23 cellular contexts compared by ENCODE assay signal in the genomic region with DNA sequence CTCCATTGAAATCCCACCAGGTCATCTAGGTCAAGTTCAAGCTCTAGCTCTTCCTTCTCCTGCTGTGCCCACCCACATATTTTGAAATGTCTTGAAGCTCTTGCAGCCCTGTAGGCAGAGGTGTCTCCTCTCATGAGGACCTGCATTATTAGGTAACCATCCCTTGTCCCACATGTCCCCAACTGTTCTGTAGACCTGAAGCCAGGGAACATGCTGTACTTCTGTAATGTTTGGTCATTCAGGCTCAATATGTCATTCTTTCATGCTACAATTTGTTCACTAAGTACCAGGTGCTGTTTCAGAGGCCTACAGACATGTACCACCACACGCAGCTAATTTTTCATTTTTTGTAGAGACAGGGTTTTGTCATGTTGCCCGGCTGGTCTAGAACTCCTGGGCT. TPM values are rescaled to one million over a fixed set of nuclear protein-coding genes. Genes with fewer than 3 reads are reported as not detected.
DNase-seq lines count a peak whose midpoint lies in the region; ATAC-seq, FAIRE-seq and TF ChIP-seq lines count a peak whose summit lies in the region.
"Had no signal": no experiment of that assay in that cellular context is flagged by ENCODE, and none has a peak within 500 bp of the region (broad histone marks: within the 10 kb centered on the region; RNA-seq: fewer than 3 reads in every experiment).

No MANE protein-coding gene starts in this region.

- ATAC-seq in HepG2: no peak
- peak; percentile 19 for ATAC-seq in body of pancreas
- ATAC-seq in psoas muscle: peak in 3 of 4 donors; percentile 7 to 19 (median 17)
- ATAC-seq in HG03039 (IDR thresholded peaks at IDR 0.05; ENCODE audit: unreplicated experiment): no peak
- ATAC-seq: A549 had no signal

- TF ChIP-seq CTCF in liver (IDR thresholded peaks at IDR 0.05; ENCODE audit: low read depth, low read length, missing input control): no peak
- no peak for TF ChIP-seq CTCF in HepG2 (CRISPR knock-in tag; IDR thresholded peaks at IDR 0.05)
- no peak for TF ChIP-seq CTCF in body of pancreas (IDR thresholded peaks at IDR 0.05)
- TF ChIP-seq CTCF in psoas muscle (IDR thresholded peaks at IDR 0.05): no peak

- H4K20me1 ChIP-seq in HepG2 (ENCODE audit: insufficient read depth, low read length): no peaks in the 10 kb centered on the region

- TF ChIP-seq EP300 in HepG2 (IDR thresholded peaks at IDR 0.05; ENCODE audit: low read depth in 2 of 2, low read length in 2 of 2): no peak
- TF ChIP-seq EP300 in HepG2 (CRISPR knock-in tag; IDR thresholded peaks at IDR 0.05; ENCODE audit: borderline replicate concordance): no peak

- no peak overlapping the region for H3K4me3 ChIP-seq in liver (ENCODE audit: low read depth in 1 of 3, low read length in 3 of 3)
- H3K4me3 ChIP-seq in HepG2 (replicated peaks in 1 of 3; ENCODE audit: insufficient read depth in 1 of 3, low read depth in 2 of 3, low read length in 3 of 3): no peak overlapping the region
- H3K4me3 ChIP-seq in body of pancreas: no peak overlapping the region
- no peak overlapping the region for H3K4me3 ChIP-seq in psoas muscle
- H3K4me3 ChIP-seq: A549, HAP-1 had no signal

- H3K79me2 ChIP-seq in HepG2 (ENCODE audit: insufficient read depth, low read length): no peaks in the 10 kb centered on the region

- no peak for TF ChIP-seq RAD21 in liver (IDR thresholded peaks at IDR 0.05)
- no peak for TF ChIP-seq RAD21 in HepG2 (CRISPR knock-in tag; IDR thresholded peaks at IDR 0.05)

- no peak overlapping the region for H3K4me2 ChIP-seq in HepG2 (ENCODE audit: low read depth, low read length)
- H3K4me2 ChIP-seq: A549 had no signal

- H3K4me1 ChIP-seq in liver (ENCODE audit: control insufficient read depth in 4 of 4, insufficient read depth in 4 of 4, low read length in 3 of 4) (peaks cover 2 to 17% (median 10%) of the 10 kb centered on the region in 4 donors), HepG2 (ENCODE audit: insufficient read depth, low read length) (peaks cover 23% of the 10 kb centered on the region), body of pancreas (peaks cover 46% of the 10 kb centered on the region), psoas muscle (peaks cover 5% of the 10 kb centered on the region)

- DNase-seq in HepG2 (ENCODE audit: low spot score) (no peak), body of pancreas (no peak), psoas muscle (no peak), NOMO-1 (lab: John Stamatoyannopoulos, UW; ENCODE audit: unreplicated experiment in 2 of 2) (no peak), glomerular visceral epithelial cell (ENCODE audit: extremely low spot score) (no peak)
- DNase-seq: AML-193; CD4-positive, alpha-beta memory T cell; DMS153; DMS79; GDM1; GOT3; KG1 had no signal

- CTCF ChIA-PET in HepG2 (lab: Yijun Ruan, JAX; ENCODE audit: low intra/inter-chr PET ratio, low total read pairs): no interaction called here

- intact Hi-C loops in HepG2 (cut with micrococcal nuclease; ENCODE audit: unreplicated experiment) (loop anchor here (10.0 kb wide), 1 partner anchor 133 kb away; the partner anchor contains the start of gene PPM1B), body of pancreas (cut with DNase I) (no loop called here), psoas muscle (cut with DNase I) (no loop called here)

- in situ Hi-C loops in HepG2 (cut with HindIII; ENCODE audit: extremely low pct_ligation_motif_present, low pct_unique_long_range_greater_than_20kb): no loop called here

- BruUV-seq in HepG2 (replicated peaks; lab: Mats Ljungman, UMichigan): no TSS peak

- no peak for FAIRE-seq in HepG2 (lab: Jason Lieb, UNC)
- FAIRE-seq: A549, GM12892, GM18507, HTR-8/SVneo had no signal

- H3K9me3 ChIP-seq in liver (ENCODE audit: control insufficient read depth in 4 of 4, low read length in 3 of 4) (no peaks in the 10 kb centered on the region), HepG2 (ENCODE audit: low read length) (no peaks in the 10 kb centered on the region), body of pancreas (no peaks in the 10 kb centered on the region), psoas muscle (no peaks in the 10 kb centered on the region)
- H3K9me3 ChIP-seq: A549, HAP-1 had no signal

- H3K27ac ChIP-seq in liver (ENCODE audit: low read depth in 1 of 2, low read length in 2 of 2): no peak overlapping the region
- no peak overlapping the region for H3K27ac ChIP-seq in HepG2 (ENCODE audit: extremely low read length, insufficient read depth, low read length)
- peak overlapping the region in 2 of 4 donors; percentile 51 to 52 for H3K27ac ChIP-seq in body of pancreas
- no peak overlapping the region for H3K27ac ChIP-seq in psoas muscle
- H3K27ac ChIP-seq: 22Rv1, A549, C4-2B had no signal

- H3K27me3 ChIP-seq in liver (ENCODE audit: control insufficient read depth in 4 of 4, insufficient read depth in 4 of 4, low read length in 3 of 4) (no peaks in the 10 kb centered on the region), HepG2 (ENCODE audit: control insufficient read depth in 1 of 2, insufficient read depth in 2 of 2, low read length in 2 of 2) (peaks cover 2 to 6% of the 10 kb centered on the region in 2 experiments; a peak in 3 of 5 replicates), body of pancreas (no peaks in the 10 kb centered on the region), psoas muscle (ENCODE audit: insufficient read depth in 3 of 3, low read length in 2 of 3) (no peaks in the 10 kb centered on the region)

- POLR2A ChIA-PET in HepG2 (lab: Yijun Ruan, JAX): no interaction called here

- H2AFZ ChIP-seq in HepG2 (ENCODE audit: low read length): no peak overlapping the region

- H3K36me3 ChIP-seq in liver (ENCODE audit: control insufficient read depth in 4 of 4, insufficient read depth in 3 of 4, low read depth in 1 of 4, low read length in 3 of 4) (no peaks in the 10 kb centered on the region), HepG2 (replicated peaks in 1 of 2; ENCODE audit: control insufficient read depth in 1 of 2, insufficient read depth in 2 of 2, low read length in 2 of 2) (no peaks in the 10 kb centered on the region), body of pancreas (replicated peaks in 1 of 2; ENCODE audit: insufficient read depth in 1 of 2, low read depth in 2 of 2) (no peaks in the 10 kb centered on the region), psoas muscle (ENCODE audit: insufficient read depth in 1 of 2, low read depth in 1 of 2) (no peaks in the 10 kb centered on the region)
- H3K36me3 ChIP-seq: HAP-1 had no signal

- TF ChIP-seq POLR2A in HepG2 (IDR thresholded peaks at IDR 0.05; ENCODE audit: insufficient read depth in 1 of 2, low read depth in 2 of 2, low read length in 2 of 2) (no peak), body of pancreas (IDR thresholded peaks at IDR 0.05) (no peak)

- 95% methylated on average over 2 of the region's 2 CpGs for whole genome bisulfite sequencing in liver
- 27% methylated on average over 2 of the region's 2 CpGs for WGBS in HepG2 (ENCODE audit: low lambda C conversion rate)
- 72 to 80% methylated on average over 2 of the region's 2 CpGs for WGBS in body of pancreas, 2 donors
- 75 to 92% (median 80%) methylated on average over 2 of the region's 2 CpGs for WGBS in psoas muscle, 3 donors

- H3K9ac ChIP-seq in liver (ENCODE audit: low read depth in 1 of 2, low read length in 2 of 2): no peak overlapping the region
- H3K9ac ChIP-seq in HepG2 (ENCODE audit: insufficient read depth, low read depth, low read length): no peak overlapping the region

TF ChIP-seq in liver, 16 proteins besides CTCF, POLR2A, EP300 and RAD21:
- TF ChIP-seq SP1 (IDR thresholded peaks at IDR 0.05) (peak; percentile 74), YY1 (IDR thresholded peaks at IDR 0.05) (no peak), FOXA1 (IDR thresholded peaks at IDR 0.05) (no peak), TAF1 (conservative IDR thresholded peaks at IDR 0.05) (no peak), HNF4A (conservative IDR thresholded peaks at IDR 0.05) (peak in 1 of 2 donors; percentile 50), RXRA (IDR thresholded peaks at IDR 0.05) (peak in 1 of 2 donors; percentile 48)

RNA-seq across cellular contexts. Expression of gene SLC3A1, which starts 22.2 kb away (rescaled TPM):
- total RNA-seq in liver: 1 to 10 TPM in 1 of 2 donors, under 1 TPM in 1; 0.84 to 4.5 TPM
- polyA plus RNA-seq in liver: 1 to 10 TPM; 1.6 to 9.1 TPM
- not detected in 2 replicates for total RNA-seq in HepG2 (2016; rRNA removed; fragmentation: Illumina TruSeq; extraction: Trizol)
- not detected in 2 replicates for total RNA-seq in HepG2 (2016; cell fraction: cytosol; rRNA removed; fragmentation: Illumina TruSeq; extraction: Trizol; ENCODE audit: low read depth)
- not detected in 2 replicates for total RNA-seq in HepG2 (2016; cell fraction: insoluble cytoplasmic fraction; rRNA removed; fragmentation: Illumina TruSeq; extraction: Trizol)
- total RNA-seq in HepG2 (2016; cell fraction: membrane; rRNA removed; fragmentation: Illumina TruSeq; extraction: Trizol): not detected in 2 replicates
- not detected in 2 replicates for total RNA-seq in HepG2 (2016; cell fraction: nucleus; rRNA removed; fragmentation: Illumina TruSeq; extraction: Trizol)
- 0.15 and 0.18 TPM in 2 replicates for polyA plus RNA-seq in HepG2 (2011; rRNA removed)
- polyA plus RNA-seq in HepG2 (2011; cell fraction: cytosol; rRNA removed): 0.03 and 0.15 TPM in 2 replicates
- 0.10 TPM in 1 of 2 replicates, not detected in the other for polyA plus RNA-seq in HepG2 (2011; cell fraction: nucleus; rRNA removed)
- 0.19 and 0.35 TPM in 2 replicates for polyA plus RNA-seq in HepG2 (2012)
- polyA plus RNA-seq in HepG2 (2016; cell fraction: cytosol; fragmentation: Illumina TruSeq; extraction: Trizol; ENCODE audit: low read depth): not detected in 2 replicates
- polyA plus RNA-seq in HepG2 (2016; cell fraction: insoluble cytoplasmic fraction; fragmentation: Illumina TruSeq; extraction: Trizol; ENCODE audit: low read depth): not detected in 2 replicates
- polyA plus RNA-seq in HepG2 (2016; cell fraction: membrane; fragmentation: Illumina TruSeq; extraction: Trizol; ENCODE audit: low read depth): not detected in 2 replicates
- 0.31 TPM in 1 of 2 replicates, not detected in the other for polyA plus RNA-seq in HepG2 (2016; cell fraction: nucleus; fragmentation: Illumina TruSeq; extraction: Trizol; ENCODE audit: insufficient read depth, low read depth)
- polyA minus RNA-seq in HepG2 (2011; rRNA and poly(A)+ RNA removed; ENCODE audit: low replicate concordance): 0.42 TPM in 1 of 2 replicates, not detected in the other
- not detected in 2 replicates for polyA minus RNA-seq in HepG2 (2011; cell fraction: cytosol; rRNA and poly(A)+ RNA removed)
- polyA minus RNA-seq in HepG2 (2011; cell fraction: nucleus; rRNA and poly(A)+ RNA removed): 0.26 and 0.37 TPM in 2 replicates
- 100 to 1,000 TPM in 1 of 2 donors, 10 to 100 TPM in 1; 91.6 to 128 TPM for total RNA-seq in body of pancreas
- total RNA-seq in psoas muscle: under 1 TPM in 1 of 4 donors, not detected in 3; 0.22 TPM
- under 1 TPM; 0.13 to 0.32 (median 0.13) TPM for polyA plus RNA-seq in psoas muscle
- total RNA-seq: Daoy had no signal
- polyA plus RNA-seq: BJ had no signal

Comparison
In these comparisons a context has a peak if more than half of its experiments do, and no peak if none do; other contexts are left out.
1. ATAC-seq: peak in body of pancreas (single experiment) and psoas muscle (3 of 4); none in HepG2 (single experiment) and HG03039 (single experiment).
2. RNA of gene SLC3A1, which starts 22.2 kb away (total RNA-seq): 91.6 to 128 TPM in body of pancreas; 0.84 to 4.5 TPM in liver, not detected in HepG2 and 0.22 TPM in psoas muscle; every median in the first group is over 10 times any median in the second.